13 cellular contexts compared by ENCODE assay signal in the genomic region with DNA sequence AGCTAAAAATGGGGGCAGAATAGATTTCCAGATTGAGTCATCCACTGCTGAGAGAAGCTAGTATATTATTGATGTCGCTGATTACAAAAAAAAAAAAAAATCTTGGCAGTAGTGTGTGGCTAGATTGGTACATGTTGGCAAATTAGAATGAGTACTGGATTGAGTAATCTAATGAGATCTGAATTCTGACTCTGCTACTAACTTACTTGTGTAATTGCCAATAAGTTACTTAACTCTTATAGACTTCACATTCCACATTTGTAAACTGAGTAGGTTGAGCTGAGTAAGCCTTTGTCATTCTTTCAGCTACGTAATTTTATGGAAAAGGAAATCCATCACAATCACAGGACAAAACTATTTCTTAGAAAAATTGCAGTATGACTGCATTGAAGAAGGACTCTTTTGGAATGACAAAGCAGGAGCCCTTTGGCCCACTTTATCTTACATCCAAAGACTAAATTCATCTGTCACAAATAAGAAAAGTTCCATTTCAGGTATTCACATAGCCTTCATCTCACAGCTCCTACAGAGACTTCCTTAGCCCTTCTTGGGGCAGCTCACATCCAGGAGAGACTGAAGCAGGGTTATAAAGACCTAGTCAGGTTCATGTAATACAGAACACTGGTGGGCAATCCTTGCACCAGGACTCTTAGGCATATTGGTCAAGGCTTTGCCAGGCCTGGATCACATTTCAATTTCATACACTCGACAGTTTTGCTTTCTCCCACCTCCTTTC.
DNase-seq lines count a peak whose midpoint lies in the region; TF ChIP-seq lines count a peak whose summit lies in the region.
"Had no signal": no experiment of that assay in that cellular context is flagged by ENCODE, and none has a peak within 500 bp of the region (broad histone marks: within the 10 kb centered on the region; RNA-seq: fewer than 3 reads in every experiment).

No MANE protein-coding gene starts in this region.

- TF ChIP-seq CTCF in SK-N-SH (IDR thresholded peaks at IDR 0.05), result no peak
- TF ChIP-seq CTCF in retinal pigment epithelial cell (conservative IDR thresholded peaks at IDR 0.05; ENCODE audit: low read depth, low read length), result no peak
- no peak for TF ChIP-seq CTCF in nephron progenitor cell (IDR thresholded peaks at IDR 0.05)

- POLR2A ChIA-PET in SK-N-SH (lab: Yijun Ruan, JAX), result no interaction called here

- no peak overlapping the region for H3K4me3 ChIP-seq in GM23248
- no peak overlapping the region for H3K4me3 ChIP-seq in SK-N-SH (ENCODE audit: low read depth in 2 of 2, low read length in 1 of 2)
- H3K4me3 ChIP-seq in retinal pigment epithelial cell (ENCODE audit: low read length), result no peak overlapping the region
- H3K4me3 ChIP-seq: psoas muscle had no signal

- H3K27me3 Mint-ChIP-seq in nephron progenitor cell (ENCODE audit: low read depth, poor library complexity), result peaks cover 2% of the 10 kb centered on the region

- no peaks in the 10 kb centered on the region for H3K9me3 ChIP-seq in GM23248 (ENCODE audit: low read depth)
- no peaks in the 10 kb centered on the region for H3K9me3 ChIP-seq in SK-N-SH
- H3K9me3 ChIP-seq: BE2C, psoas muscle had no signal

- H3K4me1 Mint-ChIP-seq in nephron progenitor cell, result no peaks in the 10 kb centered on the region
- H3K4me1 Mint-ChIP-seq: naive thymus-derived CD8-positive, alpha-beta T cell had no signal

- H3K4me1 ChIP-seq in GM23248 (ENCODE audit: insufficient read depth) (peaks cover 13% of the 10 kb centered on the region), SK-N-SH (ENCODE audit: control insufficient read depth in 1 of 2, insufficient read depth in 2 of 2, low read depth in 1 of 2, low read length in 1 of 2) (no peaks in the 10 kb centered on the region)
- H3K4me1 ChIP-seq: psoas muscle had no signal

- no peaks in the 10 kb centered on the region for H4K20me1 ChIP-seq in GM23248 (ENCODE audit: insufficient read depth)
- H4K20me1 ChIP-seq in SK-N-SH (ENCODE audit: insufficient read depth), result no peaks in the 10 kb centered on the region

- 31 to 36% methylated on average over 3 of the region's 3 CpGs for WGBS in GM23248 (ENCODE audit: low coverage in 1 of 2, low lambda C conversion rate in 2 of 2, missing lambda C conversion rate in 2 of 2), 2 experiments
- WGBS in SK-N-SH (ENCODE audit: low lambda C conversion rate), result 33% methylated on average over 3 of the region's 3 CpGs

- in situ Hi-C loops in GM23248 (cut with MboI), result loop anchor here (10.0 to 25.0 kb wide), 2 partner anchors 768 to 965 kb away; no protein-coding TSS in a partner anchor

- H3F3A ChIP-seq in GM23248 (ENCODE audit: insufficient read depth) (peaks cover 15% of the 10 kb centered on the region), SK-N-SH (replicated peaks; ENCODE audit: insufficient read depth) (peaks cover 7% of the 10 kb centered on the region)

- H3K4me2 ChIP-seq in GM23248 (ENCODE audit: unreplicated experiment) (peak overlapping the region; percentile 21), SK-N-SH (peak overlapping the region; percentile 17; the same call in 1 of the 2 replicates)

- TF ChIP-seq RAD21 in SK-N-SH (IDR thresholded peaks at IDR 0.05; ENCODE audit: low read length), result no peak

- H3K9ac ChIP-seq in GM23248 (no peak overlapping the region), SK-N-SH (no peak overlapping the region)

- H3K4me3 Mint-ChIP-seq in nephron progenitor cell, result no peak overlapping the region
- H3K4me3 Mint-ChIP-seq: naive thymus-derived CD8-positive, alpha-beta T cell had no signal

- H2AFZ ChIP-seq in GM23248 (no peak overlapping the region), SK-N-SH (ENCODE audit: low read depth) (no peak overlapping the region)

- H3K36me3 ChIP-seq in GM23248 (ENCODE audit: low read depth), result no peaks in the 10 kb centered on the region
- no peaks in the 10 kb centered on the region for H3K36me3 ChIP-seq in SK-N-SH (replicated peaks in 1 of 2; ENCODE audit: control insufficient read depth in 1 of 2, insufficient read depth in 2 of 2, low read length in 1 of 2)
- H3K36me3 ChIP-seq: BE2C had no signal

- peak in 1 of 2 experiments; percentile 58; a peak in 1 of 4 replicates for TF ChIP-seq EP300 in SK-N-SH (IDR thresholded peaks at IDR 0.05; ENCODE audit: borderline replicate concordance in 1 of 2, low read depth in 1 of 2, low read length in 1 of 2)

- H3K27ac ChIP-seq in GM23248, result peak overlapping the region; percentile 29; the same call in 1 of the 2 replicates
- peak overlapping the region in 1 of 2 experiments; percentile 52; a peak in 3 of 4 replicates for H3K27ac ChIP-seq in SK-N-SH (ENCODE audit: low read depth in 2 of 2, low read length in 1 of 2)
- H3K27ac ChIP-seq: psoas muscle had no signal

- H3K79me2 ChIP-seq in GM23248 (ENCODE audit: insufficient read depth), result no peaks in the 10 kb centered on the region
- H3K79me2 ChIP-seq in SK-N-SH (ENCODE audit: insufficient read depth), result no peaks in the 10 kb centered on the region

- H3K36me3 Mint-ChIP-seq in nephron progenitor cell (ENCODE audit: low read depth), result no peaks in the 10 kb centered on the region
- H3K36me3 Mint-ChIP-seq: naive thymus-derived CD8-positive, alpha-beta T cell had no signal

- DNase-seq in GM23248 (peak; percentile 81), SK-N-SH (no peak), fibroblast of gingiva (ENCODE audit: low read depth) (peak; percentile 64), retinal pigment epithelial cell (ENCODE audit: low read depth) (peak; percentile 74), T-helper 1 cell (no peak), NCI-H1436 (lab: John Stamatoyannopoulos, UW) (no peak), nephron progenitor cell (no peak)
- no peak for DNase-seq in activated T-cell treated with anti-CD3 and anti-CD28 coated beads, Interleukin-2, amount 50 U/mL, for 48 hours
- DNase-seq: cortex of kidney, NCI-H510A treated with DMSO at 0.1 percent for 48 hours, psoas muscle had no signal

- no peaks in the 10 kb centered on the region for H3K27me3 ChIP-seq in GM23248 (replicated peaks; ENCODE audit: insufficient read depth)
- H3K27me3 ChIP-seq in SK-N-SH (ENCODE audit: insufficient read depth), result no peaks in the 10 kb centered on the region
- H3K27me3 ChIP-seq: BE2C had no signal

- H3K9me2 ChIP-seq in GM23248 (ENCODE audit: insufficient read depth), result no peaks in the 10 kb centered on the region
- H3K9me2 ChIP-seq in SK-N-SH, result no peaks in the 10 kb centered on the region

- H3K9me3 Mint-ChIP-seq in nephron progenitor cell, result no peaks in the 10 kb centered on the region

- CTCF ChIA-PET in SK-N-SH (lab: Yijun Ruan, JAX), result interaction anchor here (0.6 to 5.1 kb wide), 37 partner anchors 9 to 777 kb away, joined by 3 to 76 read pairs (median 5); partner anchors contain the start of gene CPNE8

- H3K27ac Mint-ChIP-seq in nephron progenitor cell, result no peak overlapping the region
- H3K27ac Mint-ChIP-seq: naive thymus-derived CD8-positive, alpha-beta T cell had no signal

TF ChIP-seq in SK-N-SH, 30 proteins besides CTCF, POLR2A, EP300 and RAD21 (continues in another document):
- 0 out of 2 replicates have a peak, but pooled peaks have one; percentile 26 for TF ChIP-seq TCF12 (IDR thresholded peaks at IDR 0.05)
- TF ChIP-seq SIN3A (IDR thresholded peaks at IDR 0.05; ENCODE audit: borderline replicate concordance, low read depth, low read length), result no peak
- 0 out of 2 replicates have a peak, but pooled peaks have one; percentile 29 for TF ChIP-seq RXRA (IDR thresholded peaks at IDR 0.05; ENCODE audit: borderline replicate concordance, low read depth)
- no peak for TF ChIP-seq USF1 (IDR thresholded peaks at IDR 0.05; ENCODE audit: borderline replicate concordance, low read depth)
- no peak for TF ChIP-seq FOXJ3 (CRISPR knock-in tag; IDR thresholded peaks at IDR 0.05)
- TF ChIP-seq, protein P1, sequence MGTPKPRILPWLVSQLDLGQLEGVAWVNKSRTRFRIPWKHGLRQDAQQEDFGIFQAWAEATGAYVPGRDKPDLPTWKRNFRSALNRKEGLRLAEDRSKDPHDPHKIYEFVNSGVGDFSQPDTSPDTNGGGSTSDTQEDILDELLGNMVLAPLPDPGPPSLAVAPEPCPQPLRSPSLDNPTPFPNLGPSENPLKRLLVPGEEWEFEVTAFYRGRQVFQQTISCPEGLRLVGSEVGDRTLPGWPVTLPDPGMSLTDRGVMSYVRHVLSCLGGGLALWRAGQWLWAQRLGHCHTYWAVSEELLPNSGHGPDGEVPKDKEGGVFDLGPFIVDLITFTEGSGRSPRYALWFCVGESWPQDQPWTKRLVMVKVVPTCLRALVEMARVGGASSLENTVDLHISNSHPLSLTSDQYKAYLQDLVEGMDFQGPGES (IDR thresholded peaks at IDR 0.05; ENCODE audit: low read depth, low read length), result no peak
- TF ChIP-seq FOSL2 (IDR thresholded peaks at IDR 0.05; ENCODE audit: borderline replicate concordance, low read depth), result peak; percentile 46; the same call in 1 of the 2 replicates
- no peak for TF ChIP-seq GABPA (IDR thresholded peaks at IDR 0.05; ENCODE audit: low read depth)
- TF ChIP-seq USF2 (IDR thresholded peaks at IDR 0.05; ENCODE audit: borderline replicate concordance, low read depth, low read length), result no peak
- TF ChIP-seq POLR2AphosphoS5 (IDR thresholded peaks at IDR 0.05; ENCODE audit: low read depth, low read length), result no peak
- TF ChIP-seq MAX (IDR thresholded peaks at IDR 0.05; ENCODE audit: low read depth), result no peak
- TF ChIP-seq SMC3 (IDR thresholded peaks at IDR 0.05; ENCODE audit: low read depth, low read length), result no peak

Comparison
In these comparisons a context has a peak if more than half of its experiments do, and no peak if none do; other contexts are left out.
1. DNase-seq: peak in GM23248 (single experiment), fibroblast of gingiva (single experiment) and retinal pigment epithelial cell (single experiment); none in SK-N-SH (single experiment), T-helper 1 cell (0 of 5), NCI-H1436 (single experiment), nephron progenitor cell (single experiment) and activated T-cell treated with anti-CD3 and anti-CD28 coated beads, Interleukin-2, amount 50 U/mL, for 48 hours (0 of 2).